Comparison of ENCODE assay signal across 14 cellular contexts in the genomic region with DNA sequence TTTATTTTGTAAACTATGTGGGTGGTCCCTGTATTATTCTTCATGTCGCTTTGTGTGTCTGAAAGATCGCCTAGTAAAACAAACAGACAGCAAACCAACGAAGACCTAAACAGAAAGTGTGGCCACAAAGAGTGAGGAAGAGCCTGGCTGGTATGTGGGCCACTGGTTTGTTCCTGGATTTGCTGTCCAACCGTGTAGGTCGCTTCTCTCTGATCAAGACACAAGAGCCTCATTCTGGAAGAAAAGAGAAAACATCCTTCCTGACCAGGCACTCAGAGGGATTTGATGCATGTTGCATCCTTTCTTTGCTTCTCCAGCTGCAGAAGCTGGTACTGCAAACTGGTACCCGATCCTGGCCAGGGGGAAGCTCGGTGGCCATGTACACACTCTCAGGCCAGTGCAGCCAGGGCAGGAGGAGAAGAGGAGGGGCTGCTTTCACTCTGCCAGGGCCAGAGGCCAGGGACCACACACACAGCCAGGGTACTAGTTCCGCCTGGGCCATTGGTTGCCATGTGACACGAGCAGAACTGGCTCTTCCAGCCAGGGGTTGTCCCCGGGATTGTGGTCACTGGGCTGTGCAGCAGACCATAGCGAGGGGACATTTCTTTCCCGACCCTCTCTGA. TPM values are rescaled to one million over a fixed set of nuclear protein-coding genes. Genes with fewer than 3 reads are reported as not detected.
DNase-seq lines count a peak whose midpoint lies in the region; ATAC-seq and TF ChIP-seq lines count a peak whose summit lies in the region.
"Had no signal": no experiment of that assay in that cellular context is flagged by ENCODE, and none has a peak within 500 bp of the region (broad histone marks: within the 10 kb centered on the region; RNA-seq: fewer than 3 reads in every experiment).

No MANE protein-coding gene starts in this region.

- H3K4me1 ChIP-seq in mucosa of descending colon (ENCODE audit: low read depth) (peaks cover 3% of the 10 kb centered on the region), PC-3 (ENCODE audit: insufficient read depth, low read length) (no peaks in the 10 kb centered on the region)

- no peak for DNase-seq in activated naive CD8-positive, alpha-beta T cell treated with anti-CD3 and anti-CD28 coated beads, Interleukin-2, amount 50 U/mL, for 24 hours
- DNase-seq in caudate nucleus (lab: John Stamatoyannopoulos, UW) = peak in 42 of 61 donors; percentile 2 to 77 (median 18)
- DNase-seq in mucosa of gallbladder (ENCODE audit: low spot score) = peak; percentile 44
- no peak for DNase-seq in mucosa of descending colon
- DNase-seq in PC-3 = no peak
- DNase-seq: cortex of kidney, heart left ventricle, NCI-H524 treated with DMSO at 0.1 percent for 48 hours, T1000, transverse colon had no signal

- peaks cover 45% of the 10 kb centered on the region for H3K4me1 Mint-ChIP-seq in activated naive CD8-positive, alpha-beta T cell (ENCODE audit: low read depth)
- H3K4me1 Mint-ChIP-seq in activated naive CD8-positive, alpha-beta T cell treated with anti-CD3 and anti-CD28 coated beads, Interleukin-2, amount 50 U/mL, for 24 hours = peaks cover 34% of the 10 kb centered on the region

- H3K27ac Mint-ChIP-seq in activated naive CD8-positive, alpha-beta T cell = peak overlapping the region; percentile 28
- H3K27ac Mint-ChIP-seq in activated naive CD8-positive, alpha-beta T cell treated with anti-CD3 and anti-CD28 coated beads, Interleukin-2, amount 50 U/mL, for 24 hours = no peak overlapping the region
- H3K27ac Mint-ChIP-seq: activated T-helper 1 cell treated with anti-CD3 and anti-CD28 coated beads, Interleukin-12 subunit alpha, Interleukin-12 subunit beta, Interleukin-2, Interleukin-4 antibody, amounts not matched to agents 30 ng/mL and 10 ng/mL and 1 ng/mL, durations not matched to agents 14 hours and 24 hours and 36 hours had no signal

- no peak overlapping the region for H3K4me2 ChIP-seq in PC-3 (ENCODE audit: low read length)

- H3K9me3 ChIP-seq in mucosa of descending colon (no peaks in the 10 kb centered on the region), PC-3 (ENCODE audit: low read length) (no peaks in the 10 kb centered on the region)
- H3K9me3 ChIP-seq: transverse colon had no signal

- H3K27ac ChIP-seq in caudate nucleus (ENCODE audit: low read depth, low read length) (no peak overlapping the region), PC-3 (ENCODE audit: low read length) (no peak overlapping the region)
- H3K27ac ChIP-seq: heart left ventricle, transverse colon had no signal

- no peaks in the 10 kb centered on the region for H4K20me1 ChIP-seq in PC-3 (ENCODE audit: low read length)

- H3K9me2 ChIP-seq in PC-3 (replicated peaks; ENCODE audit: low read length) = no peaks in the 10 kb centered on the region

- H3K27me3 Mint-ChIP-seq in activated naive CD8-positive, alpha-beta T cell = no peaks in the 10 kb centered on the region
- H3K27me3 Mint-ChIP-seq in activated naive CD8-positive, alpha-beta T cell treated with anti-CD3 and anti-CD28 coated beads, Interleukin-2, amount 50 U/mL, for 24 hours = no peaks in the 10 kb centered on the region

- peak overlapping the region; percentile 13 for H3K4me3 Mint-ChIP-seq in activated naive CD8-positive, alpha-beta T cell
- H3K4me3 Mint-ChIP-seq in activated naive CD8-positive, alpha-beta T cell treated with anti-CD3 and anti-CD28 coated beads, Interleukin-2, amount 50 U/mL, for 24 hours = no peak overlapping the region
- H3K4me3 Mint-ChIP-seq: activated T-helper 1 cell treated with anti-CD3 and anti-CD28 coated beads, Interleukin-12 subunit alpha, Interleukin-12 subunit beta, Interleukin-2, Interleukin-4 antibody, amounts not matched to agents 30 ng/mL and 10 ng/mL and 1 ng/mL, durations not matched to agents 14 hours and 24 hours and 36 hours had no signal

- intact Hi-C loops in mucosa of descending colon (cut with DNase I, micrococcal nuclease) = no loop called here
- intact Hi-C loops in PC-3 (cut with micrococcal nuclease) = no loop called here

- BruUV-seq in PC-3 (replicated peaks; lab: Mats Ljungman, UMichigan) = no TSS peak

- POLR2A ChIA-PET in PC-3 (lab: Charles Lee; ENCODE audit: unreplicated experiment) = no interaction called here

- H3K36me3 Mint-ChIP-seq in activated naive CD8-positive, alpha-beta T cell = no peaks in the 10 kb centered on the region
- H3K36me3 Mint-ChIP-seq in activated naive CD8-positive, alpha-beta T cell treated with anti-CD3 and anti-CD28 coated beads, Interleukin-2, amount 50 U/mL, for 24 hours (ENCODE audit: low read depth) = no peaks in the 10 kb centered on the region

- 0 out of 2 replicates have a peak, but pooled peaks cover 16% of the 10 kb centered on the region for H3K27me3 ChIP-seq in PC-3 (ENCODE audit: low read length)

- CTCF ChIA-PET in PC-3 (lab: Charles Lee) = no interaction called here

- H3F3A ChIP-seq in PC-3 (ENCODE audit: low read length, unreplicated experiment) = no peaks in the 10 kb centered on the region

- H3K9ac ChIP-seq in PC-3 (ENCODE audit: low read length) = no peak overlapping the region

- H3K4me3 ChIP-seq in mucosa of descending colon = no peak overlapping the region
- no peak overlapping the region for H3K4me3 ChIP-seq in PC-3 (ENCODE audit: low read length)
- H3K4me3 ChIP-seq: heart left ventricle, transverse colon had no signal

- TF ChIP-seq CTCF in mucosa of descending colon (IDR thresholded peaks at IDR 0.05) = no peak
- TF ChIP-seq CTCF in PC-3 (conservative IDR thresholded peaks at IDR 0.05; ENCODE audit: low read depth, low read length) = no peak

- ATAC-seq in activated naive CD8-positive, alpha-beta T cell treated with anti-CD3 and anti-CD28 coated beads, Interleukin-2, amount 50 U/mL, for 24 hours = no peak
- no peak for ATAC-seq in mucosa of descending colon
- ATAC-seq in GM18520 (IDR thresholded peaks at IDR 0.05; ENCODE audit: unreplicated experiment) = no peak
- no peak for ATAC-seq in PC-3
- no peak for ATAC-seq in GM21423 (IDR thresholded peaks at IDR 0.05; ENCODE audit: unreplicated experiment)
- ATAC-seq: heart left ventricle had no signal

- H3K79me2 ChIP-seq in PC-3 (ENCODE audit: low read length) = no peaks in the 10 kb centered on the region

- H3K36me3 ChIP-seq in mucosa of descending colon (ENCODE audit: low read depth) = no peaks in the 10 kb centered on the region
- H3K36me3 ChIP-seq in PC-3 (ENCODE audit: low read depth, low read length) = no peaks in the 10 kb centered on the region
- H3K36me3 ChIP-seq: heart left ventricle, transverse colon had no signal

- H2AFZ ChIP-seq in PC-3 (ENCODE audit: low read length) = no peak overlapping the region

- no peaks in the 10 kb centered on the region for H3K9me3 Mint-ChIP-seq in activated naive CD8-positive, alpha-beta T cell (ENCODE audit: low read depth)
- no peaks in the 10 kb centered on the region for H3K9me3 Mint-ChIP-seq in activated naive CD8-positive, alpha-beta T cell treated with anti-CD3 and anti-CD28 coated beads, Interleukin-2, amount 50 U/mL, for 24 hours
- H3K9me3 Mint-ChIP-seq: activated T-helper 1 cell treated with anti-CD3 and anti-CD28 coated beads, Interleukin-12 subunit alpha, Interleukin-12 subunit beta, Interleukin-2, Interleukin-4 antibody, amounts not matched to agents 30 ng/mL and 10 ng/mL and 1 ng/mL, durations not matched to agents 14 hours and 24 hours and 36 hours had no signal

RNA-seq across cellular contexts. Expression of gene SHISAL2A, which starts 3.8 kb away (rescaled TPM):
- total RNA-seq in mucosa of gallbladder (3.2 TPM), mucosa of descending colon (under 1 TPM in 2 of 3 donors, not detected in 1; 0.72 to 0.78 TPM), PC-3 (2014; rRNA removed) (not detected in 2 replicates)

RNA-seq across cellular contexts. Expression of gene GPX7, which starts 27.0 kb away (rescaled TPM):
- 8.6 TPM for total RNA-seq in mucosa of gallbladder
- 1 to 10 TPM in 2 of 3 donors, under 1 TPM in 1; 0.46 to 7.8 (median 4.0) TPM for total RNA-seq in mucosa of descending colon
- not detected in 2 replicates for total RNA-seq in PC-3 (2014; rRNA removed)

Comparison
In these comparisons a context has a peak if more than half of its experiments do, and no peak if none do; other contexts are left out.
1. DNase-seq: peak in caudate nucleus (42 of 61) and mucosa of gallbladder (single experiment); none in activated naive CD8-positive, alpha-beta T cell treated with anti-CD3 and anti-CD28 coated beads, Interleukin-2, amount 50 U/mL, for 24 hours (single experiment), mucosa of descending colon (0 of 3) and PC-3 (single experiment).